12 cellular contexts compared by ENCODE assay signal in genomic region chr4:39514888-39515401, GRCh38. TPM values are rescaled to one million over a fixed set of nuclear protein-coding genes. Genes with fewer than 3 reads are reported as not detected.
DNase-seq lines count a peak whose midpoint lies in the region; ATAC-seq and TF ChIP-seq lines count a peak whose summit lies in the region.
"Had no signal": no experiment of that assay in that cellular context is flagged by ENCODE, and none has a peak within 500 bp of the region (broad histone marks: within the 10 kb centered on the region; RNA-seq: fewer than 3 reads in every experiment).

No MANE protein-coding gene starts in this region.

- no peak for TF ChIP-seq CTCF in 22Rv1 (IDR thresholded peaks at IDR 0.05)
- TF ChIP-seq CTCF in body of pancreas (IDR thresholded peaks at IDR 0.05) = no peak
- no peak for TF ChIP-seq CTCF in left lung (IDR thresholded peaks at IDR 0.05)
- TF ChIP-seq CTCF in GM10248 (IDR thresholded peaks at IDR 0.05; ENCODE audit: control extremely low read depth, extremely low read depth, low read depth, missing control alignments) = no peak

- intact Hi-C loops in body of pancreas (cut with DNase I) = no loop called here
- intact Hi-C loops in left lung (cut with DNase I) = no loop called here

- H3K27ac ChIP-seq in 22Rv1 (peak overlapping the region; percentile 94), body of pancreas (peak overlapping the region; percentile 65 to 83 (median 72)), left lung (peak overlapping the region; percentile 36 to 54)
- H3K27ac ChIP-seq: right atrium auricular region, SK-N-MC had no signal

- H3K4me3 ChIP-seq in body of pancreas = no peak overlapping the region
- no peak overlapping the region for H3K4me3 ChIP-seq in left lung
- H3K4me3 ChIP-seq: right atrium auricular region, SK-N-MC had no signal

- TF ChIP-seq POLR2A in body of pancreas (IDR thresholded peaks at IDR 0.05) = no peak

- no peaks in the 10 kb centered on the region for H3K9me3 ChIP-seq in body of pancreas
- no peaks in the 10 kb centered on the region for H3K9me3 ChIP-seq in left lung
- H3K9me3 ChIP-seq: right atrium auricular region had no signal

- CTCF ChIA-PET in GM10248 (lab: Yijun Ruan, JAX) = no interaction called here

- 34 to 36% methylated on average over 4 of the region's 4 CpGs for WGBS in body of pancreas, 2 donors

- DNase-seq in HuH-7 (ENCODE audit: low spot score) (peak; percentile 47), body of pancreas (peak; percentile 70 to 86 (median 78)), left lung (peak in 1 of 2 donors; percentile 72), occipital lobe (lab: John Stamatoyannopoulos, UW) (no peak), GM10248 (ENCODE audit: extremely low spot score) (no peak), NCI-H2196 treated with DMSO at 0.1 percent for 48 hours (lab: John Stamatoyannopoulos, UW; ENCODE audit: unreplicated experiment) (no peak)
- DNase-seq: activated naive CD8-positive, alpha-beta T cell treated with anti-CD3 and anti-CD28 coated beads for 36 hours; NCI-H226 had no signal

- H3K4me1 ChIP-seq in body of pancreas = peaks cover 28% of the 10 kb centered on the region
- H3K4me1 ChIP-seq in left lung = no peaks in the 10 kb centered on the region

- H3K36me3 ChIP-seq in body of pancreas (replicated peaks in 1 of 2; ENCODE audit: insufficient read depth in 1 of 2, low read depth in 2 of 2) (peaks cover 5 to 9% of the 10 kb centered on the region in 2 donors), left lung (peaks cover 4 to 82% of the 10 kb centered on the region in 2 donors)

- peak; percentile 97 for ATAC-seq in body of pancreas
- ATAC-seq in left lung = peak; percentile 98
- no peak for ATAC-seq in GM21528 (IDR thresholded peaks at IDR 0.05; ENCODE audit: low FRiP score, unreplicated experiment)

- no peaks in the 10 kb centered on the region for H3K27me3 ChIP-seq in body of pancreas
- no peaks in the 10 kb centered on the region for H3K27me3 ChIP-seq in left lung
- H3K27me3 ChIP-seq: right atrium auricular region had no signal

- POLR2A ChIA-PET in GM10248 (lab: Yijun Ruan, JAX) = no interaction called here

RNA-seq across cellular contexts. Expression of gene UGDH, which starts 12.3 kb away (rescaled TPM):
- 100 to 1,000 TPM in 1 of 2 donors, 10 to 100 TPM in 1; 71.1 to 107 TPM for total RNA-seq in body of pancreas
- 100 to 1,000 TPM in 1 of 2 donors, 10 to 100 TPM in 1; 62.8 to 104 TPM for total RNA-seq in left lung
- total RNA-seq in occipital lobe = 32.6 TPM

RNA-seq across cellular contexts. Expression of gene LIAS, which starts 56.1 kb away (rescaled TPM):
- total RNA-seq in body of pancreas (10 to 100 TPM in 1 of 2 donors, 1 to 10 TPM in 1; 4.9 to 15.3 TPM), left lung (10 to 100 TPM in 1 of 2 donors, 1 to 10 TPM in 1; 9.6 to 11.0 TPM), occipital lobe (12.9 TPM)

RNA-seq across cellular contexts. Expression of gene RPL9, which starts 56.2 kb away (rescaled TPM):
- total RNA-seq in body of pancreas (1,000 to 10,000 TPM in 1 of 2 donors, 100 to 1,000 TPM in 1; 811 to 1,738 TPM), left lung (1,000 to 10,000 TPM in 1 of 2 donors, 100 to 1,000 TPM in 1; 974 to 1,439 TPM), occipital lobe (3,277 TPM)

Comparison
In these comparisons a context has a peak if more than half of its experiments do, and no peak if none do; other contexts are left out.
1. DNase-seq: peak in HuH-7 (single experiment) and body of pancreas (4 of 4); none in occipital lobe (single experiment), GM10248 (single experiment) and NCI-H2196 treated with DMSO at 0.1 percent for 48 hours (single experiment).
2. Peak in every context shown above with its lines, with median percentiles within 50 percentile points of each other: H3K27ac ChIP-seq.